In the genomic region with DNA sequence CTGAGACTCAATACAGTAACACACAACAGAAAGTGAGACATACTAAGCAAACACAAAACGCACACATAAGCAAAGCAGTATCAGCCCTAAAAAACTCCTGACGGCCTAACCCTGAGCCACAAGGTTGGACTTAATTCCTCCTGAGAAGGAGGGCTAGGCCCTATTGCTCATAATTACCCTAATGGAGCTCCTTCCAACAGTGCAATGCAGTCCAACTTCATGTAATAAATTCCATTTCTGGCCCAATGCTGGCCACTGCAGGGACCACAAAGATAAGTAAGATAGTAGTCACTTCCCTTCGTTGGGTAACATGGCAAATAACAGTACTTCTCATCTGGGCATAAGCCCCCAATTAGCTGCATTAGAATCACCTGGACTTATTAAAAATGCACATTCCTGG, we compare ENCODE assay signal across 1 cellular context.
TF ChIP-seq lines count a peak whose summit lies in the region.

No MANE protein-coding gene starts in this region.

TF ChIP-seq in K562, 482 proteins besides CTCF, POLR2A, EP300 and RAD21:
- TF ChIP-seq DLX4 (CRISPR knock-in tag; IDR thresholded peaks at IDR 0.05): no peak
- TF ChIP-seq ZNF184 (CRISPR knock-in tag; IDR thresholded peaks at IDR 0.05): no peak
- peak; percentile 22; the same call in 1 of the 2 replicates for TF ChIP-seq CBFA2T3 (IDR thresholded peaks at IDR 0.05)
- TF ChIP-seq POLR2G (IDR thresholded peaks at IDR 0.05; ENCODE audit: low read depth, low read length): no peak
